ENCODE assay signal across 25 cellular contexts in the genomic region with DNA sequence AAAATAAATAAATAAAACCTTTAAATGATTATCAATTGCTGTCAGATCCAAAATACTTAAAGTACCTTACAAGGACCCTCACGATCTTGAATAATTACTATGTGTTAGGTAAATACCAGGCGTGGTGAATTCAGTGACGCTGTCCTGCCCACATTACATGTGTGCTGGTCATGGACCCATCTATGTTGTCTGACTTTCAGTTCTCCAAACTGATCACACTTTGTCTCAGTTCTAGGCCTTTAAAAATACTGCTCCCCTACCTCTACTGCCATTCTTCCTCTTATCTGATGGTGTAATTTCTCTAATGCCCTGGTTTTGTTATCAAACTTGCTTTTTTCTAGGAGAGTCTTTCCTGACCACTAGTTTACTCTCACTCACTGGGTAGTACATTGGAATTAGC.
"Had no signal": no experiment of that assay in that cellular context is flagged by ENCODE, and none has a peak within 500 bp of the region (broad histone marks: within the 10 kb centered on the region; RNA-seq: fewer than 3 reads in every experiment).

No MANE protein-coding gene starts in this region.

- H3K4me3 ChIP-seq: adrenal gland, body of pancreas, colonic mucosa, esophagus squamous epithelium had no signal

- H3K27ac ChIP-seq: adrenal gland, body of pancreas, colonic mucosa, epithelial cell of prostate, esophagus squamous epithelium, VCaP had no signal

- H3K4me1 ChIP-seq: adrenal gland, body of pancreas, colonic mucosa, esophagus squamous epithelium had no signal

- DNase-seq: activated CD4-positive, alpha-beta T cell treated with anti-CD3 and anti-CD28 coated beads for 48 hours; activated CD4-positive, alpha-beta T cell treated with anti-CD3 and anti-CD28 coated beads, Interleukin-2, amount 50 U/mL, for 1 hour; activated CD4-positive, alpha-beta T cell treated with anti-CD3 and anti-CD28 coated beads, Interleukin-2, amount 50 U/mL, for 48 hours; activated CD8-positive, alpha-beta memory T cell treated with anti-CD3 and anti-CD28 coated beads for 24 hours; activated CD8-positive, alpha-beta T cell treated with anti-CD3 and anti-CD28 coated beads for 36 hours; activated effector memory CD4-positive, alpha-beta T cell treated with anti-CD3 and anti-CD28 coated beads, Interleukin-2, amount 50 U/mL, for 16 hours; activated naive CD4-positive, alpha-beta T cell treated with anti-CD3 and anti-CD28 coated beads for 36 hours; activated naive CD8-positive, alpha-beta T cell treated with anti-CD3 and anti-CD28 coated beads for 36 hours; activated naive CD8-positive, alpha-beta T cell treated with anti-CD3 and anti-CD28 coated beads, Interleukin-2, amount 50 U/mL, for 24 hours; activated T-cell treated with anti-CD3 and anti-CD28 coated beads, Interleukin-2, amount 50 U/mL, for 4 hours; adrenal gland; amygdala; aorta; body of pancreas; caudate nucleus; cerebellar nuclear complex; colonic mucosa; effector CD8-positive, alpha-beta T cell; esophagus squamous epithelium; head of caudate nucleus; T-helper 2 cell had no signal

- H3K36me3 ChIP-seq: adrenal gland, colonic mucosa, esophagus squamous epithelium had no signal

- H3K27me3 ChIP-seq: adrenal gland, body of pancreas, colonic mucosa, esophagus squamous epithelium had no signal

- ATAC-seq: activated CD8-positive, alpha-beta T cell treated with anti-CD3 and anti-CD28 coated beads for 36 hours; activated naive CD8-positive, alpha-beta T cell treated with anti-CD3 and anti-CD28 coated beads, Interleukin-2, amount 50 U/mL, for 24 hours; activated T-cell treated with anti-CD3 and anti-CD28 coated beads, Interleukin-2, amount 50 U/mL, for 4 hours; activated T-helper 17 cell treated with anti-CD3 and anti-CD28 coated beads, Interleukin-2, amount 50 U/mL, for 72 hours; body of pancreas; WTC11 had no signal

- H3K9me3 ChIP-seq: adrenal gland, body of pancreas, colonic mucosa had no signal
